In the genomic region with DNA sequence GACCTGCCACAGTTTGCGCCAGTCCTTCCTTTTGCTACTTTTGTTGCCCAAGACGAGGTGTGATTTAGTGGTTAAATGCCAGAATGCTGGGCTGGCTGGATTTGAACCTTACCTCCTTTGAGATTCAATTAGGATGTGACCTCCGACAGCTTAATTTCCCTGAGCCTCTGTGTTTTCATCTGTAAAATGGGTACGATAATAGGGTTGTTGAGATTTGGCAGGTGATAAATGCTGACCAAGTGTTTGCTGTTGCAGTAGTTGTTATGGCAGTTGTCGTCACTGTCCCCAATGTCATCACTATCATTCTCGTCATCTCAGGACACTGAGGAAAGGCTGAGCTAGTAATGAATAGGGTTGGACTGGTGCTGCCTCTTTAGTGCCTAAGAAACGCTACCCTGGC, we compare ENCODE assay signal across 12 cellular contexts.
DNase-seq lines count a peak whose midpoint lies in the region; ATAC-seq, FAIRE-seq and TF ChIP-seq lines count a peak whose summit lies in the region.
"Had no signal": no experiment of that assay in that cellular context is flagged by ENCODE, and none has a peak within 500 bp of the region (broad histone marks: within the 10 kb centered on the region; RNA-seq: fewer than 3 reads in every experiment).

No MANE protein-coding gene starts in this region.

- H3K27me3 ChIP-seq in GM12878 (replicated peaks in 1 of 2; ENCODE audit: control insufficient read depth in 2 of 2, insufficient read depth in 2 of 2, low read length in 1 of 2), result no peaks in the 10 kb centered on the region
- H3K27me3 ChIP-seq in naive thymus-derived CD4-positive, alpha-beta T cell (ENCODE audit: control insufficient read depth in 2 of 2, insufficient read depth in 2 of 2, low read length in 2 of 2), result no peaks in the 10 kb centered on the region

- H3K27ac ChIP-seq in A549 (no peak overlapping the region), GM12878 (ENCODE audit: control insufficient read depth, insufficient read depth) (peak overlapping the region; percentile 88)
- peak overlapping the region; percentile 96 for H3K27ac ChIP-seq in naive thymus-derived CD4-positive, alpha-beta T cell (ENCODE audit: low read depth, low read length)

- BruUV-seq in GM12878 (replicated peaks; lab: Mats Ljungman, UMichigan), result no TSS peak

- RAD21 ChIA-PET in GM12878 (lab: Charles Lee; ENCODE audit: unreplicated experiment), result interaction anchor here (0.8 to 1.5 kb wide), 5 partner anchors 14 to 61 kb away, joined by 3 to 4 read pairs (median 3); a partner anchor contains a TSS

- in situ Hi-C loops in GM12878 (cut with MboI), result no loop called here

- DNase-seq in A549 (ENCODE audit: low read depth in 1 of 2, low spot score in 1 of 2) (no peak), GM12891 (ENCODE audit: insufficient read length, low spot score) (no peak), GM12878 (ENCODE audit: low read depth, low spot score) (no peak), NCI-H524 treated with DMSO at 0.1 percent for 48 hours (lab: John Stamatoyannopoulos, UW) (no peak), HCEC 1CT (no peak)
- DNase-seq in naive thymus-derived CD4-positive, alpha-beta T cell, result no peak
- DNase-seq: C1 segment of cervical spinal cord, foreskin melanocyte, PC-3 had no signal

- TF ChIP-seq RAD21 in A549 (conservative IDR thresholded peaks at IDR 0.05 in 1 of 2, IDR thresholded peaks at IDR 0.05 in 1 of 2), result no peak
- TF ChIP-seq RAD21 in GM12878 (IDR thresholded peaks at IDR 0.05; ENCODE audit: insufficient read depth, low read depth, low read length), result no peak

- H3K9ac ChIP-seq in GM12878 (ENCODE audit: control insufficient read depth, insufficient read depth, low read length), result peak overlapping the region; percentile 61

- TF ChIP-seq CTCF in A549 (IDR thresholded peaks at IDR 0.05), result no peak
- TF ChIP-seq CTCF in GM12878 (IDR thresholded peaks at IDR 0.05 in 2 of 3, conservative IDR thresholded peaks at IDR 0.05 in 1 of 3; ENCODE audit: control insufficient read depth in 2 of 3, extremely low read depth in 1 of 3, insufficient read depth in 1 of 3, low read depth in 3 of 3, low read length in 3 of 3), result no peak

- TF ChIP-seq EP300 in A549 (IDR thresholded peaks at IDR 0.05) (no peak), GM12878 (IDR thresholded peaks at IDR 0.05; ENCODE audit: borderline replicate concordance in 1 of 2, control insufficient read depth in 1 of 2, low read depth in 2 of 2, low read length in 2 of 2) (no peak)

- peak overlapping the region; percentile 39 to 77 (median 64) for H3K4me3 Mint-ChIP-seq in naive thymus-derived CD4-positive, alpha-beta T cell

- H3K36me3 ChIP-seq in GM12878 (ENCODE audit: control insufficient read depth in 2 of 2, insufficient read depth in 2 of 2, low read length in 1 of 2), result no peaks in the 10 kb centered on the region; a peak in 1 of 4 replicates
- H3K36me3 ChIP-seq in naive thymus-derived CD4-positive, alpha-beta T cell (ENCODE audit: control insufficient read depth in 2 of 3, insufficient read depth in 3 of 3, low read length in 3 of 3), result peaks cover 0 to 7% (median 0%) of the 10 kb centered on the region in 3 experiments

- H3K4me3 ChIP-seq in A549, result no peak overlapping the region
- H3K4me3 ChIP-seq in GM12878, result no peak overlapping the region
- peak overlapping the region; percentile 5 for H3K4me3 ChIP-seq in naive thymus-derived CD4-positive, alpha-beta T cell (ENCODE audit: low read length)
- H3K4me3 ChIP-seq: coronary artery had no signal

- SMC1A ChIA-PET in GM12878 (lab: Charles Lee; ENCODE audit: uncharacterized antibody, unreplicated experiment), result interaction anchor here (1.0 to 1.9 kb wide), 5 partner anchors 9 to 221 kb away, joined by 3 to 5 read pairs (median 3); no protein-coding TSS in a partner anchor

- no peak for FAIRE-seq in A549 (lab: Jason Lieb, UNC)
- FAIRE-seq in GM12891 (lab: Jason Lieb, UNC), result peak; percentile 75
- FAIRE-seq in GM12878 (lab: Jason Lieb, UNC), result peak; percentile 27

- peaks cover 0 to 20% (median 5%) of the 10 kb centered on the region in 5 donors for H3K36me3 Mint-ChIP-seq in naive thymus-derived CD4-positive, alpha-beta T cell

- H3K27me3 Mint-ChIP-seq in naive thymus-derived CD4-positive, alpha-beta T cell, result no peaks in the 10 kb centered on the region

- intact Hi-C loops in GM12878 (cut with micrococcal nuclease; ENCODE audit: unreplicated experiment), result loop anchor here (2.0 kb wide), 1 partner anchor 60 kb away; no protein-coding TSS in a partner anchor
- intact Hi-C loops in naive thymus-derived CD4-positive, alpha-beta T cell (cut with micrococcal nuclease), result loop anchor here in 1 of 2 donors (2.0 kb wide), 1 partner anchor 136 kb away; no protein-coding TSS in a partner anchor

- CTCF ChIA-PET in A549 (lab: Yijun Ruan, JAX) (interaction anchor here (1.2 to 2.1 kb wide), 6 partner anchors 18 to 591 kb away, joined by 3 to 7 read pairs (median 3); no protein-coding TSS in a partner anchor), GM12878 (lab: Yijun Ruan, JAX) (interaction anchor here (1.0 to 1.3 kb wide), 3 partner anchors 8 to 38 kb away, joined by 3 read pairs; no protein-coding TSS in a partner anchor)
- CTCF ChIA-PET in naive thymus-derived CD4-positive, alpha-beta T cell (lab: Charles Lee), result no interaction called here

- no peak overlapping the region for H3K4me2 ChIP-seq in A549
- H3K4me2 ChIP-seq in GM12878 (ENCODE audit: control insufficient read depth, insufficient read depth), result peak overlapping the region; percentile 2; the same call in 1 of the 2 replicates

- peaks cover 29 to 73% (median 64%) of the 10 kb centered on the region in 7 donors for H3K4me1 Mint-ChIP-seq in naive thymus-derived CD4-positive, alpha-beta T cell

- peak overlapping the region; percentile 92 to 100 (median 98) for H3K27ac Mint-ChIP-seq in naive thymus-derived CD4-positive, alpha-beta T cell

- H3K9me3 ChIP-seq in A549, result no peaks in the 10 kb centered on the region
- H3K9me3 ChIP-seq in GM12878 (replicated peaks; ENCODE audit: control insufficient read depth, insufficient read depth, low read length), result no peaks in the 10 kb centered on the region
- H3K9me3 ChIP-seq in naive thymus-derived CD4-positive, alpha-beta T cell (ENCODE audit: control insufficient read depth in 2 of 3, low read length in 3 of 3), result no peaks in the 10 kb centered on the region

- H4K20me1 ChIP-seq in GM12878 (ENCODE audit: control insufficient read depth, insufficient read depth), result no peaks in the 10 kb centered on the region

- no peaks in the 10 kb centered on the region for H3K9me3 Mint-ChIP-seq in naive thymus-derived CD4-positive, alpha-beta T cell

- ATAC-seq in A549 (no peak), GM12878 (no peak), HG02885 (IDR thresholded peaks at IDR 0.05; ENCODE audit: poor library complexity, unreplicated experiment) (no peak), HG03520 (IDR thresholded peaks at IDR 0.05; ENCODE audit: unreplicated experiment) (no peak)
- no peak for ATAC-seq in naive thymus-derived CD4-positive, alpha-beta T cell
- ATAC-seq: PC-3 had no signal

- peaks cover 9% of the 10 kb centered on the region for H3K79me2 ChIP-seq in GM12878 (ENCODE audit: control insufficient read depth, insufficient read depth, low read length)

- POLR2A ChIA-PET in A549 (lab: Yijun Ruan, JAX) (no interaction called here), GM12878 (lab: Charles Lee) (no interaction called here)
- POLR2A ChIA-PET in naive thymus-derived CD4-positive, alpha-beta T cell (lab: Charles Lee), result interaction anchor here (0.9 to 3.4 kb wide), 4 partner anchors 25 to 56 kb away, joined by 3 to 15 read pairs (median 6); no protein-coding TSS in a partner anchor

- peak overlapping the region; percentile 67 for H2AFZ ChIP-seq in GM12878 (ENCODE audit: control insufficient read depth, low read depth, low read length)

- H3K4me1 ChIP-seq in A549 (peaks cover 41% of the 10 kb centered on the region), GM12878 (ENCODE audit: control insufficient read depth, insufficient read depth, low read length) (peaks cover 36% of the 10 kb centered on the region)
- peaks cover 43 to 48% of the 10 kb centered on the region in 2 donors for H3K4me1 ChIP-seq in naive thymus-derived CD4-positive, alpha-beta T cell (ENCODE audit: control insufficient read depth in 2 of 2, insufficient read depth in 2 of 2, low read length in 2 of 2)

- WGBS in A549 (ENCODE audit: missing lambda C conversion rate), result 95% methylated on average over 7 of the region's 7 CpGs
- WGBS in GM12878 (ENCODE audit: insufficient coverage, insufficient replicate concordance, low lambda C conversion rate, missing lambda C conversion rate), result 79% methylated on average over 7 of the region's 7 CpGs

- TF ChIP-seq POLR2A in A549 (IDR thresholded peaks at IDR 0.05; ENCODE audit: low read length) (no peak), GM12891 (IDR thresholded peaks at IDR 0.05; ENCODE audit: low read depth, low read length) (no peak), GM12878 (IDR thresholded peaks at IDR 0.05; ENCODE audit: low read depth, low read length) (no peak)

TF ChIP-seq in A549, 52 proteins besides CTCF, POLR2A, EP300 and RAD21:
- TF ChIP-seq KDM1A (IDR thresholded peaks at IDR 0.05; ENCODE audit: low read depth) (peak; percentile 84; the same call in 1 of the 2 replicates), MAZ (IDR thresholded peaks at IDR 0.05; ENCODE audit: borderline replicate concordance, low read depth, low read length) (no peak)

TF ChIP-seq in GM12891, 5 proteins besides CTCF, POLR2A, EP300 and RAD21:
- TF ChIP-seq SPI1 (IDR thresholded peaks at IDR 0.05; ENCODE audit: low read depth, low read length), result no peak
- TF ChIP-seq PAX5 (IDR thresholded peaks at IDR 0.05; ENCODE audit: insufficient read depth, low read length, severe bottlenecking), result no peak
- no peak for TF ChIP-seq POU2F2 (IDR thresholded peaks at IDR 0.05; ENCODE audit: low read depth, low read length)
- TF ChIP-seq TAF1 (IDR thresholded peaks at IDR 0.05; ENCODE audit: low read depth, low read length), result no peak
- TF ChIP-seq POLR2AphosphoS5 (IDR thresholded peaks at IDR 0.05; ENCODE audit: low read depth, low read length), result no peak

Comparison
In these comparisons a context has a peak if more than half of its experiments do, and no peak if none do; other contexts are left out.
1. H3K27ac ChIP-seq: peak in GM12878 (single experiment) and naive thymus-derived CD4-positive, alpha-beta T cell (single experiment); none in A549 (0 of 2).